In the genomic region with DNA sequence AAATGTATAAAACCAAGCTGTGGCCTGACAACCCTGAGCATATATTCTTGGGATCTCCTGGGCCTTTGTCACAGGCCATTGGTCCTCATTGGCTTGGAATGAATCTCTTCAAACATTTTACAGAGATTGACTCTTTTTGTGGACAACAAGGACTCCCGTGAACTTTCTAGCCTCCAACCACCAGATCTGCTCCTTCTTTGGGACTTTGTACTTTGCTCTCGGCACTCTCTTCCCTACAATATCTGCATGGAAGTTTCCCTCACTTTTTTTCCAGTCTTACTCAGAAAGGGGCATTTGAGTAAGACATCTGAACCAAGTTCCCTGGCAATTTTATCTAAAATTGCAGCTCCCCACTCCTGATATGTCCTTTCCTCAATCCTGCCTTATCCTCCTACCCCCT, we compare ENCODE assay signal across 24 cellular contexts.
"Had no signal": no experiment of that assay in that cellular context is flagged by ENCODE, and none has a peak within 500 bp of the region (broad histone marks: within the 10 kb centered on the region; RNA-seq: fewer than 3 reads in every experiment).

No MANE protein-coding gene starts in this region.

- H3K27ac Mint-ChIP-seq: activated CD4-positive, alpha-beta memory T cell treated with anti-CD3 and anti-CD28 coated beads for 36 hours; activated CD4-positive, alpha-beta T cell treated with anti-CD3 and anti-CD28 coated beads, Interleukin-2, amount 10 ng/mL, durations not matched to agents 7 days and 5 days; activated naive CD4-positive, alpha-beta T cell treated with anti-CD3 and anti-CD28 coated beads for 36 hours; activated naive CD8-positive, alpha-beta T cell; activated T-helper 17 cell treated with anti-CD3 and anti-CD28 coated beads, Interleukin-2, amount 50 U/mL, for 72 hours had no signal

- FAIRE-seq: astrocyte, K562, RCC 7860, TTC549 had no signal

- H3K4me3 ChIP-seq: K562 had no signal

- H3K27me3 Mint-ChIP-seq: brain had no signal

- ATAC-seq: activated T-helper 17 cell treated with anti-CD3 and anti-CD28 coated beads, Interleukin-2, amount 50 U/mL, for 72 hours; K562 had no signal

- DNase-seq: activated CD4-positive, alpha-beta memory T cell treated with anti-CD3 and anti-CD28 coated beads for 36 hours; activated CD4-positive, alpha-beta T cell treated with anti-CD3 and anti-CD28 coated beads, Interleukin-2, amount 10 ng/mL, durations not matched to agents 7 days and 5 days; activated CD4-positive, CD25-positive, alpha-beta regulatory T cell; activated CD8-positive, alpha-beta memory T cell treated with anti-CD3 and anti-CD28 coated beads for 24 hours; activated gamma-delta T cell; activated naive CD4-positive, alpha-beta T cell treated with anti-CD3 and anti-CD28 coated beads for 36 hours; activated T-cell treated with anti-CD3 and anti-CD28 coated beads, Interleukin-2, amount 50 U/mL, for 48 hours; amygdala; Karpas-422; NCI-H1105 treated with DMSO at 0.1 percent for 48 hours; NCI-H1436 treated with DMSO at 0.1 percent for 48 hours; NCI-H187; NCI-H2081 treated with DMSO at 0.1 percent for 48 hours; NCI-H446; SHP77 treated with DMSO at 0.1 percent for 48 hours; T-helper 2 cell; T1000 had no signal

- H3K4me3 Mint-ChIP-seq: activated CD4-positive, alpha-beta memory T cell treated with anti-CD3 and anti-CD28 coated beads for 36 hours; activated CD4-positive, alpha-beta T cell treated with anti-CD3 and anti-CD28 coated beads, Interleukin-2, amount 10 ng/mL, durations not matched to agents 7 days and 5 days; activated naive CD4-positive, alpha-beta T cell treated with anti-CD3 and anti-CD28 coated beads for 36 hours; activated naive CD8-positive, alpha-beta T cell; activated T-helper 17 cell treated with anti-CD3 and anti-CD28 coated beads, Interleukin-2, amount 50 U/mL, for 72 hours; brain had no signal

- H3K4me1 Mint-ChIP-seq: activated T-helper 17 cell treated with anti-CD3 and anti-CD28 coated beads, Interleukin-2, amount 50 U/mL, for 72 hours had no signal

- H3K36me3 Mint-ChIP-seq: activated CD4-positive, alpha-beta memory T cell treated with anti-CD3 and anti-CD28 coated beads for 36 hours; activated naive CD8-positive, alpha-beta T cell; brain had no signal

- H3K9me3 Mint-ChIP-seq: activated CD4-positive, alpha-beta memory T cell treated with anti-CD3 and anti-CD28 coated beads for 36 hours; activated naive CD4-positive, alpha-beta T cell treated with anti-CD3 and anti-CD28 coated beads for 36 hours; activated T-helper 17 cell treated with anti-CD3 and anti-CD28 coated beads, Interleukin-2, amount 50 U/mL, for 72 hours had no signal
